15 cellular contexts compared by ENCODE assay signal in genomic region chr2:190847504-190848201, GRCh38. TPM values are rescaled to one million over a fixed set of nuclear protein-coding genes. Genes with fewer than 3 reads are reported as not detected.
A peak's percentile ranks its signal among the peaks of the same experiment; 100 is the strongest.
DNase-seq lines count a peak whose midpoint lies in the region; ATAC-seq and TF ChIP-seq lines count a peak whose summit lies in the region.
"Had no signal": no experiment of that assay in that cellular context is flagged by ENCODE, and none has a peak within 500 bp of the region (broad histone marks: within the 10 kb centered on the region; RNA-seq: fewer than 3 reads in every experiment).

No MANE protein-coding gene starts in this region.

- H4K20me1 ChIP-seq in PC-3 (ENCODE audit: low read length), result no peaks in the 10 kb centered on the region

- H3F3A ChIP-seq in PC-3 (ENCODE audit: low read length, unreplicated experiment), result peaks cover 5% of the 10 kb centered on the region

- H3K4me3 Mint-ChIP-seq in stimulated activated naive CD8-positive, alpha-beta T cell treated with anti-CD3 and anti-CD28 coated beads, Interleukin-15, amount 100 ng/mL, for 72 hours, result no peak overlapping the region
- H3K4me3 Mint-ChIP-seq: type B pancreatic cell had no signal

- peak overlapping the region; percentile 2; the same call in 1 of the 2 replicates for H3K4me3 ChIP-seq in PC-3 (ENCODE audit: low read length)
- H3K4me3 ChIP-seq in right lobe of liver, result no peak overlapping the region
- H3K4me3 ChIP-seq: skin epidermis had no signal

- no peak for TF ChIP-seq CTCF in PC-3 (conservative IDR thresholded peaks at IDR 0.05; ENCODE audit: low read depth, low read length)
- no peak for TF ChIP-seq CTCF in right lobe of liver (IDR thresholded peaks at IDR 0.05)

- H3K27ac Mint-ChIP-seq in stimulated activated naive CD8-positive, alpha-beta T cell treated with anti-CD3 and anti-CD28 coated beads, Interleukin-15, amount 100 ng/mL, for 72 hours, result no peak overlapping the region
- H3K27ac Mint-ChIP-seq: type B pancreatic cell had no signal

- POLR2A ChIA-PET in PC-3 (lab: Charles Lee; ENCODE audit: unreplicated experiment) (interaction anchor here (0.7 kb wide), 2 partner anchors 15 to 167 kb away, joined by 3 to 5 read pairs; no protein-coding TSS in a partner anchor), HEK293T (lab: Yijun Ruan, JAX) (no interaction called here)

- CTCF ChIA-PET in PC-3 (lab: Charles Lee) (no interaction called here), HEK293T (lab: Yijun Ruan, JAX) (no interaction called here)

- no peaks in the 10 kb centered on the region for H3K9me3 ChIP-seq in PC-3 (ENCODE audit: low read length)
- H3K9me3 ChIP-seq in right lobe of liver, result no peaks in the 10 kb centered on the region

- TF ChIP-seq POLR2A in right lobe of liver (IDR thresholded peaks at IDR 0.05), result no peak

- 60% methylated on average over 6 of the region's 6 CpGs for WGBS in right lobe of liver (ENCODE audit: insufficient coverage, low coverage, low lambda C conversion rate, missing lambda C conversion rate)

- peaks cover 1% of the 10 kb centered on the region for H3K4me1 Mint-ChIP-seq in stimulated activated naive CD8-positive, alpha-beta T cell treated with anti-CD3 and anti-CD28 coated beads, Interleukin-15, amount 100 ng/mL, for 72 hours

- H3K9me3 Mint-ChIP-seq in stimulated activated naive CD8-positive, alpha-beta T cell treated with anti-CD3 and anti-CD28 coated beads, Interleukin-15, amount 100 ng/mL, for 72 hours, result no peaks in the 10 kb centered on the region
- H3K9me3 Mint-ChIP-seq: type B pancreatic cell had no signal

- H3K36me3 ChIP-seq in PC-3 (ENCODE audit: low read depth, low read length) (no peaks in the 10 kb centered on the region), right lobe of liver (no peaks in the 10 kb centered on the region)

- peak overlapping the region; percentile 59 for H3K4me2 ChIP-seq in PC-3 (ENCODE audit: low read length)

- peak; percentile 70 for DNase-seq in EH (ENCODE audit: low read depth)
- peak; percentile 46 for DNase-seq in PC-3
- peak; percentile 68 for DNase-seq in dermis blood vessel endothelial cell
- no peak for DNase-seq in right lobe of liver
- no peak for DNase-seq in stimulated activated naive CD8-positive, alpha-beta T cell treated with anti-CD3 and anti-CD28 coated beads, Interleukin-15, amount 100 ng/mL, for 72 hours
- DNase-seq in HEK293T (ENCODE audit: extremely low spot score), result no peak
- no peak for DNase-seq in central memory CD4-positive, alpha-beta T cell
- DNase-seq: activated CD4-positive, alpha-beta T cell treated with anti-CD3 and anti-CD28 coated beads, Interleukin-2, amount 50 U/mL, for 4 hours; NCI-H2081; nucleus accumbens; SHP77; stimulated activated naive CD4-positive, alpha-beta T cell had no signal

- ATAC-seq in PC-3, result no peak
- peak; percentile 23 to 41 (median 32) for ATAC-seq in right lobe of liver
- ATAC-seq in stimulated activated naive CD8-positive, alpha-beta T cell treated with anti-CD3 and anti-CD28 coated beads, Interleukin-15, amount 100 ng/mL, for 72 hours, result no peak
- ATAC-seq in GM19463 (IDR thresholded peaks at IDR 0.05; ENCODE audit: unreplicated experiment), result no peak

- H2AFZ ChIP-seq in PC-3 (ENCODE audit: low read length), result no peak overlapping the region

- peaks cover 67% of the 10 kb centered on the region for H3K4me1 ChIP-seq in PC-3 (ENCODE audit: insufficient read depth, low read length)
- no peaks in the 10 kb centered on the region for H3K4me1 ChIP-seq in right lobe of liver

- intact Hi-C loops in PC-3 (cut with micrococcal nuclease), result no loop called here
- intact Hi-C loops in right lobe of liver (cut with DNase I), result no loop called here

- no peaks in the 10 kb centered on the region for H3K27me3 Mint-ChIP-seq in stimulated activated naive CD8-positive, alpha-beta T cell treated with anti-CD3 and anti-CD28 coated beads, Interleukin-15, amount 100 ng/mL, for 72 hours
- H3K27me3 Mint-ChIP-seq: type B pancreatic cell had no signal

- H3K9ac ChIP-seq in PC-3 (ENCODE audit: low read length), result peak overlapping the region; percentile 42

- no peaks in the 10 kb centered on the region for H3K9me2 ChIP-seq in PC-3 (replicated peaks; ENCODE audit: low read length)

- no peaks in the 10 kb centered on the region for H3K79me2 ChIP-seq in PC-3 (ENCODE audit: low read length)

- H3K27ac ChIP-seq in PC-3 (ENCODE audit: low read length) (peak overlapping the region; percentile 99), right lobe of liver (no peak overlapping the region)
- H3K27ac ChIP-seq: skin epidermis had no signal

- BruUV-seq in PC-3 (replicated peaks; lab: Mats Ljungman, UMichigan), result no TSS peak

- no peaks in the 10 kb centered on the region for H3K27me3 ChIP-seq in PC-3 (ENCODE audit: low read length)
- H3K27me3 ChIP-seq in right lobe of liver, result no peaks in the 10 kb centered on the region

TF ChIP-seq in HEK293T, 16 proteins besides CTCF, POLR2A, EP300 and RAD21:
- TF ChIP-seq FOXA1 (IDR thresholded peaks at IDR 0.05) (no peak), TARDBP (IDR thresholded peaks at IDR 0.05) (no peak), FOXK2 (IDR thresholded peaks at IDR 0.05) (no peak), NFRKB (IDR thresholded peaks at IDR 0.05) (no peak), PKNOX1 (IDR thresholded peaks at IDR 0.05) (no peak), ZNF384 (IDR thresholded peaks at IDR 0.05) (no peak), L3MBTL2 (conservative IDR thresholded peaks at IDR 0.05) (no peak)

RNA-seq across cellular contexts. Expression of gene GLS, which starts 33.0 kb away (rescaled TPM):
- 67.4 and 71.9 TPM in 2 replicates for total RNA-seq in PC-3 (2014; rRNA removed)
- total RNA-seq in dermis blood vessel endothelial cell, result 250 and 284 TPM in 2 replicates
- total RNA-seq in right lobe of liver, result 10 to 100 TPM in 5 of 6 experiments, 1 to 10 TPM in 1; 6.6 to 25.0 (median 16.9) TPM

Comparison
In these comparisons a context has a peak if more than half of its experiments do, and no peak if none do; other contexts are left out.
1. DNase-seq: peak in EH (single experiment), PC-3 (single experiment) and dermis blood vessel endothelial cell (single experiment); none in right lobe of liver (0 of 3), stimulated activated naive CD8-positive, alpha-beta T cell treated with anti-CD3 and anti-CD28 coated beads, Interleukin-15, amount 100 ng/mL, for 72 hours (0 of 2), HEK293T (single experiment) and central memory CD4-positive, alpha-beta T cell (single experiment).
2. ATAC-seq: peak in right lobe of liver (4 of 4); none in PC-3 (single experiment), stimulated activated naive CD8-positive, alpha-beta T cell treated with anti-CD3 and anti-CD28 coated beads, Interleukin-15, amount 100 ng/mL, for 72 hours (single experiment) and GM19463 (single experiment).